In genomic region chr6:18186540-18186939, GRCh38 we compare ENCODE assay signal across 8 cellular contexts. TPM values are rescaled to one million over a fixed set of nuclear protein-coding genes. Genes with fewer than 3 reads are reported as not detected.
DNase-seq lines count a peak whose midpoint lies in the region; ATAC-seq and TF ChIP-seq lines count a peak whose summit lies in the region.
"Not testable (repeated sequence)": the region's sequence is repeated elsewhere in the genome, so short reads cannot be mapped to it uniquely, and the experiment has no call there.

No MANE protein-coding gene starts in this region.

- not testable (repeated sequence) for H3K23ac ChIP-seq in H9 (ENCODE audit: insufficient read length, low read depth, low read length)

- H3K27ac ChIP-seq in H9 (ENCODE audit: insufficient read length, low read depth, low read length): peak overlapping the region; percentile 74
- peak overlapping the region; percentile 92 for H3K27ac ChIP-seq in iPS-18a (ENCODE audit: low read length)
- H3K27ac ChIP-seq in upper lobe of left lung: peak overlapping the region; percentile 7 to 43 (median 20)

- not testable (repeated sequence) for H2BK120ac ChIP-seq in H9 (ENCODE audit: low read depth, low read length, poor library complexity, severe bottlenecking)

- H3K4me1 Mint-ChIP-seq in H9: peaks cover 35 to 47% of the 10 kb centered on the region in 2 experiments
- peaks cover 52% of the 10 kb centered on the region for H3K4me1 Mint-ChIP-seq in WTC11
- H3K4me1 Mint-ChIP-seq in nephron progenitor cell: peaks cover 35% of the 10 kb centered on the region

- POLR2A ChIA-PET in WTC11 (lab: Charles Lee): not testable (repeated sequence)

- not testable (repeated sequence) for H3K27me3 ChIP-seq in H9 (ENCODE audit: insufficient read depth, low read length); iPS-18a (ENCODE audit: control insufficient read depth, insufficient read depth, low read length); upper lobe of left lung

- H4K5ac ChIP-seq in H9 (ENCODE audit: insufficient read length, low read depth, low read length): not testable (repeated sequence)

- CTCF ChIA-PET in WTC11 (lab: Charles Lee): interaction anchor here (0.8 to 1.1 kb wide), 3 partner anchors 10 to 65 kb away, joined by 3 to 7 read pairs (median 3); no protein-coding TSS in a partner anchor

- peak overlapping the region; percentile 13 for H3K4me2 ChIP-seq in H9 (ENCODE audit: insufficient read depth, insufficient read length, low read length)

- not testable (repeated sequence) for H3K56ac ChIP-seq in H9 (ENCODE audit: insufficient read length, low read depth, low read length)

- not testable (repeated sequence) for H3K36me3 ChIP-seq in iPS-18a (ENCODE audit: control insufficient read depth, low read depth, low read length)
- H3K36me3 ChIP-seq in upper lobe of left lung: peaks cover 0 to 30% (median 6%) of the 10 kb centered on the region in 4 donors

- H3K27me3 Mint-ChIP-seq in H9 (ENCODE audit: low read depth); WTC11 (ENCODE audit: low read depth); nephron progenitor cell (ENCODE audit: low read depth, poor library complexity): not testable (repeated sequence)

- in situ Hi-C loops in KBM-7 (cut with MboI; ENCODE audit: low pct_unique_long_range_greater_than_20kb, low sequenced_read_pairs): not testable (repeated sequence)

- H2BK5ac ChIP-seq in H9 (ENCODE audit: insufficient read length, low read length): not testable (repeated sequence)

- H4K20me1 ChIP-seq in H9 (ENCODE audit: control insufficient read depth, insufficient read depth, insufficient read length): not testable (repeated sequence)

- H2BK20ac ChIP-seq in H9 (ENCODE audit: low read depth, low read length, poor library complexity, severe bottlenecking): not testable (repeated sequence)

- H2AFZ ChIP-seq in H9 (ENCODE audit: low read length): not testable (repeated sequence)

- not testable (repeated sequence) for H3K79me2 ChIP-seq in H9 (ENCODE audit: insufficient read depth, low read length)

- H2BK15ac ChIP-seq in H9 (ENCODE audit: low read depth, low read length): not testable (repeated sequence)

- H3K79me1 ChIP-seq in H9 (ENCODE audit: insufficient read depth, low read depth, low read length, poor library complexity, severe bottlenecking): not testable (repeated sequence)

- not testable (repeated sequence) for H4K8ac ChIP-seq in H9 (replicated peaks; ENCODE audit: insufficient read length, low read depth, low read length)

- not testable (repeated sequence) for H3K36me3 Mint-ChIP-seq in H9 (ENCODE audit: insufficient read depth in 1 of 3, low read depth in 3 of 3); WTC11
- peaks cover 28% of the 10 kb centered on the region for H3K36me3 Mint-ChIP-seq in nephron progenitor cell (ENCODE audit: low read depth)

- ATAC-seq in WTC11; upper lobe of left lung (ENCODE audit: low FRiP score in 2 of 2): not testable (repeated sequence)

- no CpG with 5 or more reads among the region's 2 CpGs for WGBS in H9 (ENCODE audit: extremely low coverage, insufficient read length, low lambda C conversion rate)
- 50 to 70% methylated on average over 2 of the region's 2 CpGs for WGBS in upper lobe of left lung, 2 donors

- H3K18ac ChIP-seq in H9 (ENCODE audit: insufficient read length, low read depth, low read length): not testable (repeated sequence)

- not testable (repeated sequence) for H3K9me3 Mint-ChIP-seq in H9, WTC11, nephron progenitor cell

- H3K9me3 ChIP-seq in H9 (ENCODE audit: control insufficient read depth, low read depth, low read length); iPS-18a (ENCODE audit: control insufficient read depth, low read depth, low read length); upper lobe of left lung: not testable (repeated sequence)

- not testable (repeated sequence) for TF ChIP-seq POLR2A in upper lobe of left lung (IDR thresholded peaks at IDR 0.05)

- H3T11ph ChIP-seq in H9 (ENCODE audit: low read length): not testable (repeated sequence)

- H3K4me3 ChIP-seq in iPS-18a (ENCODE audit: low read length): peak overlapping the region; percentile 48
- H3K4me3 ChIP-seq in upper lobe of left lung: not testable (repeated sequence)

- not testable (repeated sequence) for H2AK5ac ChIP-seq in H9 (ENCODE audit: insufficient read length, low read length)

- H3K4me3 Mint-ChIP-seq in H9 (peak overlapping the region in 1 of 2 experiments; percentile 66; a peak in 3 of 5 replicates), WTC11 (peak overlapping the region; percentile 6; the same call in 1 of the 2 replicates)
- H3K4me3 Mint-ChIP-seq in nephron progenitor cell: not testable (repeated sequence)

- H3K23me2 ChIP-seq in H9 (ENCODE audit: insufficient read length, low read depth, low read length, poor library complexity, severe bottlenecking): not testable (repeated sequence)

- H3K27ac Mint-ChIP-seq in H9 (peak overlapping the region; percentile 74 to 98 (median 96)), WTC11 (peak overlapping the region; percentile 97), nephron progenitor cell (peak overlapping the region; percentile 98)

- not testable (repeated sequence) for TF ChIP-seq CTCF in H9 (conservative IDR thresholded peaks at IDR 0.05); WTC11 (IDR thresholded peaks at IDR 0.05); nephron progenitor cell (IDR thresholded peaks at IDR 0.05); upper lobe of left lung (IDR thresholded peaks at IDR 0.05)

- peak; percentile 3 for DNase-seq in ELF-1 (ENCODE audit: low read depth, low spot score)
- DNase-seq in H9; WTC11 (ENCODE audit: low spot score); nephron progenitor cell; upper lobe of left lung: not testable (repeated sequence)
- peak; percentile 91 for DNase-seq in KBM-7
- DNase-seq in NOMO-1 treated with dmso at 0.1 percent for 144 hours (lab: John Stamatoyannopoulos, UW; ENCODE audit: unreplicated experiment): peak; percentile 53

- not testable (repeated sequence) for H3K9ac ChIP-seq in H9 (ENCODE audit: extremely low read depth, insufficient read length, low read length)
- H3K9ac ChIP-seq in iPS-18a (ENCODE audit: low read length): peak overlapping the region; percentile 59

- not testable (repeated sequence) for H4K91ac ChIP-seq in H9 (ENCODE audit: insufficient read length, low read depth, low read length)

- not testable (repeated sequence) for TF ChIP-seq EP300 in upper lobe of left lung (IDR thresholded peaks at IDR 0.05)

- H3K14ac ChIP-seq in H9 (ENCODE audit: insufficient read depth, low read length): not testable (repeated sequence)

- not testable (repeated sequence) for H2BK12ac ChIP-seq in H9 (ENCODE audit: insufficient read length, low read depth, low read length)

- not testable (repeated sequence) for H3K4ac ChIP-seq in H9 (ENCODE audit: low read depth, low read length)

- not testable (repeated sequence) for H3K4me1 ChIP-seq in H9 (ENCODE audit: insufficient read depth, low read length)
- H3K4me1 ChIP-seq in iPS-18a (ENCODE audit: control insufficient read depth, low read depth, low read length) (peaks cover 28% of the 10 kb centered on the region), upper lobe of left lung (peaks cover 0 to 12% (median 4%) of the 10 kb centered on the region in 4 donors)

RNA-seq across cellular contexts. Expression of gene KDM1B, which starts 31.3 kb away (rescaled TPM):
- total RNA-seq in H9 (2021): 5.2 and 5.4 TPM in 2 replicates
- total RNA-seq in WTC11 (2021): 6.7 to 8.7 TPM (median 8.0 TPM) in 3 replicates
- total RNA-seq in upper lobe of left lung: 10 to 100 TPM; 13.0 to 29.0 (median 22.0) TPM

RNA-seq across cellular contexts. Expression of gene TPMT, which starts 31.7 kb away (rescaled TPM):
- total RNA-seq in H9 (2021): 13.0 and 13.3 TPM in 2 replicates
- 12.7 to 14.4 TPM (median 13.5 TPM) in 3 replicates for total RNA-seq in WTC11 (2021)
- total RNA-seq in upper lobe of left lung: 10 to 100 TPM in 4 of 6 donors, 1 to 10 TPM in 2; 5.2 to 12.2 (median 10.7) TPM

Comparison
In these comparisons a context has a peak if more than half of its experiments do, and no peak if none do; other contexts are left out.
1. H3K27ac ChIP-seq: peak in every context shown above with its lines; median percentile 92 in iPS-18a; 74 in H9; 20 in upper lobe of left lung.